In the genomic region with DNA sequence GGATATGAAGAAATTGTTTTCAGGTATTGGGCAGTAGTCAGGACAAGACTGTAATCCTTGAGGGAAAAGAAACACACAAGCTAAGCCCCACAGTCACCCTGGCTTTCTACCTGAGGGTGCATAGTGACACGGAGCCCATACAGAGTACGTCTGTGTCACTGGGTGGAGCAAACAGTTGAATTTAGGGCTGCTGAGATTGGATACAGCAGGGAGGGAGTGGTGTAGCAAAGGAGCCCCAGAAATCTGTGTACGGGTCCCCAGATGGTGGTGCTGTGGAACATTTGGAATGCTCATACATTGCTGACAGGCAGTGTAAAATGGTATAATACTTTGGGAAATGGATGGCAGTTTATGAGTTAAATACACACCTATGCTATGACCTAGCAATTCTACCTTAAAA, we compare ENCODE assay signal across 27 cellular contexts.
"Had no signal": no experiment of that assay in that cellular context is flagged by ENCODE, and none has a peak within 500 bp of the region (broad histone marks: within the 10 kb centered on the region; RNA-seq: fewer than 3 reads in every experiment).

No MANE protein-coding gene starts in this region.

- H3K27me3 Mint-ChIP-seq: naive thymus-derived CD4-positive, alpha-beta T cell; natural killer cell treated with Interleukin-12 subunit alpha and Interleukin-12 subunit beta and Interleukin-15 and Interleukin-18, amount 100 ng/mL, for 72 hours; stimulated activated naive CD8-positive, alpha-beta T cell treated with anti-CD3 and anti-CD28 coated beads, Interleukin-15, Interleukin-2, amounts not matched to agents 100 ng/mL and 50 ng/mL, for 24 hours had no signal

- H3K4me1 ChIP-seq: prostate gland had no signal

- H3K27ac ChIP-seq: left ventricle myocardium inferior, pancreas, prostate gland, skin epidermis, suprapubic skin, thoracic aorta, tibial artery, upper lobe of right lung had no signal

- H3K4me3 ChIP-seq: left ventricle myocardium inferior, lung, mucosa of descending colon, pancreas, prostate gland, skin epidermis, suprapubic skin, thoracic aorta, tibial artery, upper lobe of right lung had no signal

- H3K9me3 Mint-ChIP-seq: mesothelial cell of epicardium; naive thymus-derived CD4-positive, alpha-beta T cell; natural killer cell treated with Interleukin-12 subunit alpha and Interleukin-12 subunit beta and Interleukin-15 and Interleukin-18, amount 100 ng/mL, for 72 hours; stimulated activated naive CD8-positive, alpha-beta T cell treated with anti-CD3 and anti-CD28 coated beads, Interleukin-15, Interleukin-2, amounts not matched to agents 100 ng/mL and 50 ng/mL, for 24 hours had no signal

- H3K27ac Mint-ChIP-seq: mesothelial cell of epicardium; natural killer cell treated with Interleukin-12 subunit alpha and Interleukin-12 subunit beta and Interleukin-15 and Interleukin-18, amount 100 ng/mL, for 72 hours; stimulated activated naive CD8-positive, alpha-beta T cell treated with anti-CD3 and anti-CD28 coated beads, Interleukin-15, Interleukin-2, amounts not matched to agents 100 ng/mL and 50 ng/mL, for 24 hours had no signal

- H3K9me3 ChIP-seq: left ventricle myocardium inferior, mucosa of descending colon, pancreas, prostate gland, suprapubic skin, thoracic aorta, tibial artery, upper lobe of right lung had no signal

- H3K27me3 ChIP-seq: pancreas, suprapubic skin, tibial artery, upper lobe of right lung had no signal

- DNase-seq: islet precursor cell; left ventricle myocardium inferior; mesendoderm; mucosa of descending colon; naive thymus-derived CD4-positive, alpha-beta T cell; nucleus accumbens; pancreas; posterior cingulate gyrus; retina; right cardiac atrium; stimulated activated CD4-positive, alpha-beta T cell treated with anti-CD3 and anti-CD28 coated beads, Interleukin-12 subunit alpha, Interleukin-12 subunit beta, amount 100 ng/mL, for 4 hours; stimulated activated CD4-positive, alpha-beta T cell treated with anti-CD3 and anti-CD28 coated beads, Interleukin-15, amount 100 ng/mL, for 24 hours; stimulated activated CD4-positive, alpha-beta T cell treated with anti-CD3 and anti-CD28 coated beads, Interleukin-2, amount 100 ng/mL, for 24 hours; stimulated activated CD4-positive, alpha-beta T cell treated with anti-CD3 and anti-CD28 coated beads, Interleukin-4, amount 100 ng/mL, for 1 hour; stimulated activated naive CD4-positive, alpha-beta T cell; tibial artery; trophoblast cell; upper lobe of right lung had no signal

- H3K4me3 Mint-ChIP-seq: mesothelial cell of epicardium; naive thymus-derived CD4-positive, alpha-beta T cell; natural killer cell treated with Interleukin-12 subunit alpha and Interleukin-12 subunit beta and Interleukin-15 and Interleukin-18, amount 100 ng/mL, for 72 hours; stimulated activated naive CD8-positive, alpha-beta T cell treated with anti-CD3 and anti-CD28 coated beads, Interleukin-15, Interleukin-2, amounts not matched to agents 100 ng/mL and 50 ng/mL, for 24 hours had no signal

- H3K36me3 ChIP-seq: prostate gland, thoracic aorta had no signal

- H3K36me3 Mint-ChIP-seq: natural killer cell treated with Interleukin-12 subunit alpha and Interleukin-12 subunit beta and Interleukin-15 and Interleukin-18, amount 100 ng/mL, for 72 hours had no signal

- ATAC-seq: mucosa of descending colon; naive thymus-derived CD4-positive, alpha-beta T cell; natural killer cell treated with Interleukin-12 subunit alpha and Interleukin-12 subunit beta and Interleukin-15 and Interleukin-18, amount 100 ng/mL, for 72 hours; pancreas; right cardiac atrium; sciatic nerve; upper lobe of right lung had no signal
